8 cellular contexts compared by ENCODE assay signal in genomic region chr7:38222481-38223096, GRCh38. TPM values are rescaled to one million over a fixed set of nuclear protein-coding genes. Genes with fewer than 3 reads are reported as not detected.
DNase-seq lines count a peak whose midpoint lies in the region; ATAC-seq, FAIRE-seq and TF ChIP-seq lines count a peak whose summit lies in the region.

No MANE protein-coding gene starts in this region.

- TF ChIP-seq POLR2A in H54 (IDR thresholded peaks at IDR 0.05; ENCODE audit: low read depth, low read length) (no peak), erythroblast (IDR thresholded peaks at IDR 0.05; ENCODE audit: low read length) (no peak)

- DNase-seq in G401 (ENCODE audit: low spot score) = peak; percentile 77
- DNase-seq in H54 (ENCODE audit: insufficient read length, low spot score) = peak; percentile 21
- DNase-seq in NCI-H1048 (lab: John Stamatoyannopoulos, UW) = peak; percentile 39
- DNase-seq in SKM-1 (lab: John Stamatoyannopoulos, UW; ENCODE audit: unreplicated experiment) = peak; percentile 44
- DNase-seq in erythroblast (lab: John Stamatoyannopoulos, UW) = peak; percentile 55 to 75
- peak; percentile 46 for DNase-seq in naive B cell
- DNase-seq in KG1 (lab: John Stamatoyannopoulos, UW) = no peak
- no peak for DNase-seq in activated naive CD4-positive, alpha-beta T cell treated with anti-CD3 and anti-CD28 coated beads, Interleukin-2, amount 50 U/mL, for 16 hours

- peaks cover 0 to 5% (median 4%) of the 10 kb centered on the region in 3 donors for H3K4me1 Mint-ChIP-seq in naive B cell

- no peaks in the 10 kb centered on the region for H3K9me3 Mint-ChIP-seq in naive B cell

- H3K27me3 Mint-ChIP-seq in naive B cell = no peaks in the 10 kb centered on the region

- H3K4me3 Mint-ChIP-seq in naive B cell = no peak overlapping the region

- H3K36me3 Mint-ChIP-seq in naive B cell = peaks cover 24 to 25% of the 10 kb centered on the region in 2 donors

- peak; percentile 93 for FAIRE-seq in H54 (lab: Jason Lieb, UNC)

- ATAC-seq in naive B cell (ENCODE audit: low read depth in 2 of 2) = peak; percentile 37 to 68

- in situ Hi-C loops in G401 (cut with HindIII; ENCODE audit: low sequenced_read_pairs) = no loop called here

- peak overlapping the region in 2 of 6 donors; percentile 14 to 31 for H3K27ac Mint-ChIP-seq in naive B cell

RNA-seq across cellular contexts. Expression of gene STARD3NL, which starts 44.5 kb away (rescaled TPM):
- total RNA-seq in G401 (2014; rRNA removed; shearing (Covaris generic)) = 73.7 and 113 TPM in 2 replicates
- 10 to 100 TPM; 48.1 to 80.2 (median 55.0) TPM for polyA plus RNA-seq in naive B cell (ENCODE audit: low read depth in 6 of 6)

Comparison
In these comparisons a context has a peak if more than half of its experiments do, and no peak if none do; other contexts are left out.
1. DNase-seq: peak in G401 (single experiment), H54 (single experiment), NCI-H1048 (single experiment), SKM-1 (single experiment), erythroblast (2 of 2) and naive B cell (single experiment); none in KG1 (single experiment) and activated naive CD4-positive, alpha-beta T cell treated with anti-CD3 and anti-CD28 coated beads, Interleukin-2, amount 50 U/mL, for 16 hours (single experiment).